ENCODE assay signal across 9 cellular contexts in genomic region chr3:122245513-122246174, GRCh38.
DNase-seq lines count a peak whose midpoint lies in the region; ATAC-seq and TF ChIP-seq lines count a peak whose summit lies in the region.
"Had no signal": no experiment of that assay in that cellular context is flagged by ENCODE, and none has a peak within 500 bp of the region (broad histone marks: within the 10 kb centered on the region; RNA-seq: fewer than 3 reads in every experiment).

No MANE protein-coding gene starts in this region.

- H3K4me1 Mint-ChIP-seq in CD14-positive monocyte, result peaks cover 46% of the 10 kb centered on the region
- peaks cover 21% of the 10 kb centered on the region for H3K4me1 Mint-ChIP-seq in activated CD8-positive, alpha-beta T cell treated with anti-CD3 and anti-CD28 coated beads for 36 hours (ENCODE audit: low read depth)
- H3K4me1 Mint-ChIP-seq in memory B cell, result peaks cover 23% of the 10 kb centered on the region

- no peak for TF ChIP-seq RAD21 in HCT116 (IDR thresholded peaks at IDR 0.05; ENCODE audit: low read depth)

- no peaks in the 10 kb centered on the region for H4K20me1 ChIP-seq in HCT116 (ENCODE audit: insufficient read depth)

- no peak overlapping the region for H3K9ac ChIP-seq in HCT116 (ENCODE audit: low read length)

- CTCF ChIA-PET in HCT116 (lab: Charles Lee), result no interaction called here
- CTCF ChIA-PET in activated CD8-positive, alpha-beta T cell treated with anti-CD3 and anti-CD28 coated beads for 36 hours (lab: Charles Lee), result interaction anchor here (0.8 to 2.6 kb wide), 9 partner anchors 9 to 153 kb away, joined by 3 to 10 read pairs (median 5); no protein-coding TSS in a partner anchor

- H3K9me2 ChIP-seq in HCT116 (ENCODE audit: insufficient read depth), result no peaks in the 10 kb centered on the region

- RAD21 ChIA-PET in HCT116 (lab: Charles Lee; ENCODE audit: low non-redundant PET in 1 of 2, low total read pairs in 2 of 2, uncharacterized antibody in 2 of 2, unreplicated experiment in 2 of 2), result no interaction called here

- intact Hi-C loops in CD14-positive monocyte (cut with micrococcal nuclease) (no loop called here), HCT116 (cut with micrococcal nuclease) (no loop called here), cardiac septum (cut with DNase I) (no loop called here)
- intact Hi-C loops in activated CD8-positive, alpha-beta T cell treated with anti-CD3 and anti-CD28 coated beads for 36 hours (cut with micrococcal nuclease), result no loop called here

- TF ChIP-seq CTCF in CD14-positive monocyte (IDR thresholded peaks at IDR 0.05) (peak; percentile 76), HCT116 (IDR thresholded peaks at IDR 0.05 in 2 of 3, conservative IDR thresholded peaks at IDR 0.05 in 1 of 3; ENCODE audit: borderline replicate concordance in 1 of 3, insufficient read depth in 1 of 3, low read depth in 2 of 3, low read length in 2 of 3) (peak in 2 of 3 experiments; percentile 12 to 43; a peak in 2 of 6 replicates)
- peak; percentile 80 for TF ChIP-seq CTCF in activated CD8-positive, alpha-beta T cell treated with anti-CD3 and anti-CD28 coated beads for 36 hours (IDR thresholded peaks at IDR 0.05)

- ATAC-seq in HCT116, result no peak
- peak; percentile 70 for ATAC-seq in activated CD8-positive, alpha-beta T cell treated with anti-CD3 and anti-CD28 coated beads for 36 hours
- no peak for ATAC-seq in memory B cell (ENCODE audit: low read depth)

- no peaks in the 10 kb centered on the region for H3K36me3 ChIP-seq in HCT116 (ENCODE audit: control insufficient read depth in 1 of 2, insufficient read depth in 2 of 2, low read length in 2 of 2)

- TF ChIP-seq POLR2A in HCT116 (IDR thresholded peaks at IDR 0.05; ENCODE audit: borderline replicate concordance, extremely low read depth, insufficient read depth, insufficient read length), result no peak

- no peaks in the 10 kb centered on the region for H3K79me2 ChIP-seq in HCT116 (ENCODE audit: insufficient read depth, low read length)

- no peak overlapping the region for H3K4me3 ChIP-seq in HCT116 (replicated peaks in 1 of 2; ENCODE audit: low read depth in 1 of 2, low read length in 2 of 2)

- no peak for DNase-seq in CD14-positive monocyte (ENCODE audit: low spot score)
- no peak for DNase-seq in HCT116 (ENCODE audit: low read depth, low spot score)
- no peak for DNase-seq in activated CD8-positive, alpha-beta T cell treated with anti-CD3 and anti-CD28 coated beads for 36 hours
- no peak for DNase-seq in memory B cell (ENCODE audit: low spot score in 2 of 2)
- DNase-seq in NCI-H1417 (lab: John Stamatoyannopoulos, UW), result no peak
- DNase-seq in NCI-H510A treated with DMSO at 0.1 percent for 48 hours (lab: John Stamatoyannopoulos, UW), result no peak
- no peak for DNase-seq in HuH-7 (ENCODE audit: low spot score)
- DNase-seq in cardiac septum (ENCODE audit: low spot score), result no peak
- DNase-seq: hypothalamus had no signal

- no TSS peak for BruUV-seq in HCT116 (replicated peaks; lab: Mats Ljungman, UMichigan)

- no peak overlapping the region for H3K4me2 ChIP-seq in HCT116 (ENCODE audit: low read length)

- H3K9me3 Mint-ChIP-seq in CD14-positive monocyte (peaks cover 0 to 3% (median 0%) of the 10 kb centered on the region in 7 donors), memory B cell (no peaks in the 10 kb centered on the region)
- H3K9me3 Mint-ChIP-seq in activated CD8-positive, alpha-beta T cell treated with anti-CD3 and anti-CD28 coated beads for 36 hours, result no peaks in the 10 kb centered on the region

- H3K4me1 ChIP-seq in HCT116 (ENCODE audit: control insufficient read depth in 1 of 2, insufficient read depth in 2 of 2, low read length in 2 of 2), result no peaks in the 10 kb centered on the region

- H2AFZ ChIP-seq in HCT116 (ENCODE audit: low read depth, low read length, poor library complexity, severe bottlenecking), result peak overlapping the region; percentile 51

- H3K27me3 ChIP-seq in HCT116 (ENCODE audit: insufficient read depth, low read length), result 0 out of 2 replicates have a peak, but pooled peaks cover 6% of the 10 kb centered on the region

- POLR2A ChIA-PET in HCT116 (lab: Charles Lee), result no interaction called here
- POLR2A ChIA-PET in activated CD8-positive, alpha-beta T cell treated with anti-CD3 and anti-CD28 coated beads for 36 hours (lab: Charles Lee), result no interaction called here

- H3K36me3 Mint-ChIP-seq in CD14-positive monocyte, result peaks cover 4 to 6% of the 10 kb centered on the region in 2 donors
- no peaks in the 10 kb centered on the region for H3K36me3 Mint-ChIP-seq in activated CD8-positive, alpha-beta T cell treated with anti-CD3 and anti-CD28 coated beads for 36 hours (ENCODE audit: low read depth)
- no peaks in the 10 kb centered on the region for H3K36me3 Mint-ChIP-seq in memory B cell

- peaks cover 0 to 1% (median 0%) of the 10 kb centered on the region in 3 donors for H3K27me3 Mint-ChIP-seq in CD14-positive monocyte (ENCODE audit: low read depth in 3 of 3)
- H3K27me3 Mint-ChIP-seq in activated CD8-positive, alpha-beta T cell treated with anti-CD3 and anti-CD28 coated beads for 36 hours, result peaks cover 8% of the 10 kb centered on the region
- no peaks in the 10 kb centered on the region for H3K27me3 Mint-ChIP-seq in memory B cell

- H3K4me3 Mint-ChIP-seq in CD14-positive monocyte (peak overlapping the region; percentile 69 to 86), memory B cell (peak overlapping the region; percentile 76)
- H3K4me3 Mint-ChIP-seq in activated CD8-positive, alpha-beta T cell treated with anti-CD3 and anti-CD28 coated beads for 36 hours, result peak overlapping the region; percentile 59

- H3K9me3 ChIP-seq in HCT116 (ENCODE audit: control insufficient read depth in 1 of 2, insufficient read depth in 1 of 2, low read depth in 1 of 2, low read length in 2 of 2), result no peaks in the 10 kb centered on the region

- H3K27ac ChIP-seq in HCT116 (ENCODE audit: low read depth, low read length), result no peak overlapping the region

- peak overlapping the region; percentile 91 to 96 (median 93) for H3K27ac Mint-ChIP-seq in CD14-positive monocyte
- peak overlapping the region; percentile 50 for H3K27ac Mint-ChIP-seq in activated CD8-positive, alpha-beta T cell treated with anti-CD3 and anti-CD28 coated beads for 36 hours
- peak overlapping the region; percentile 45 for H3K27ac Mint-ChIP-seq in memory B cell

TF ChIP-seq in HCT116, 20 proteins besides CTCF, POLR2A, EP300 and RAD21:
- no peak for TF ChIP-seq ELF1 (IDR thresholded peaks at IDR 0.05; ENCODE audit: borderline replicate concordance, low read depth)

Comparison
In these comparisons a context has a peak if more than half of its experiments do, and no peak if none do; other contexts are left out.
1. CTCF ChIP-seq: peak in every context shown above with its lines; median percentile 80 in activated CD8-positive, alpha-beta T cell treated with anti-CD3 and anti-CD28 coated beads for 36 hours; 76 in CD14-positive monocyte; 28 in HCT116.